1 cellular context compared by ENCODE assay signal in the genomic region with DNA sequence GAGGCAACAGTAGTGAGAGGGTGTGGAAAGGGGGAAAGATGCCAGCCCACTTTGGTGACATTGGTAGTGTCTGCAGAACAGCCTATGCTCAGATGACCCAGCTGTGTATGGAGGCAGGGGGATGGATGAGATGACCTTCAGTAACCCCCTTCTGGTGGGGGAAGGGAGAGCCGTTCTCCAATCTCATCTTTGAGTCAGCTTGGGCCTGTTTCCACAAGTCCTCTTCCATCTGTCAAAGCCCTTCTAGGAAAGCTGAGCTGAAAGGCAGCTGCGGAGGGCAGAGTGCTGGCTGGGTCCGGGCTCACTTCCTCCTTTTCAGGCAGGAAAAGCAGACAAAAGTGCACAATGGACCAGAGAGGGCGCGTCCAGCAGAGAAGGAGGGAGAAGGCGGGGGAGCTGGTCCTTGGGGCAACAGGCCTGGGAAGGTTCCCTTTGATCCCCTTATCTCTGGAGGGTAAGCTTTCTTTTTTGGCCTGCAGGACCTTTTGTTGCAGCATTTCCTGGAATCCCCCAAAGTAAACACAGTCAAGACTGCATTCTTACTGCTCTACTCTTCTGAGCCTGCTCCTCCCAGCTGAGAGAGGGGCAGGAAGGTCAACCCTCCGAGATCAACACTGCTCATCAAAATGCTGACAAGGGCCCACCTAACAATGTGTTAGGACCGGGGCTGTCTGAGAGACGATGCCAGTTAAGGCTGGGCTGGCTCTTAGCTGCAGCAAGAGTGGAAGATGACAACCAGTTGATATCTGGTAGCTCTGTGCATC.
TF ChIP-seq lines count a peak whose summit lies in the region.

No MANE protein-coding gene starts in this region.

TF ChIP-seq in HepG2, 621 proteins besides CTCF, POLR2A, EP300 and RAD21 (continued from another document and continues in another):
- 0 out of 2 replicates have a peak, but pooled peaks have one; percentile 25 for TF ChIP-seq SNAPC2 (CRISPR knock-in tag; IDR thresholded peaks at IDR 0.05)
- TF ChIP-seq STAT5B (CRISPR knock-in tag; IDR thresholded peaks at IDR 0.05): no peak; the same call in 1 of the 2 replicates
- peak; percentile 52; the same call in 1 of the 2 replicates for TF ChIP-seq ZNF629 (CRISPR knock-in tag; conservative IDR thresholded peaks at IDR 0.05)
- TF ChIP-seq, protein P1, sequence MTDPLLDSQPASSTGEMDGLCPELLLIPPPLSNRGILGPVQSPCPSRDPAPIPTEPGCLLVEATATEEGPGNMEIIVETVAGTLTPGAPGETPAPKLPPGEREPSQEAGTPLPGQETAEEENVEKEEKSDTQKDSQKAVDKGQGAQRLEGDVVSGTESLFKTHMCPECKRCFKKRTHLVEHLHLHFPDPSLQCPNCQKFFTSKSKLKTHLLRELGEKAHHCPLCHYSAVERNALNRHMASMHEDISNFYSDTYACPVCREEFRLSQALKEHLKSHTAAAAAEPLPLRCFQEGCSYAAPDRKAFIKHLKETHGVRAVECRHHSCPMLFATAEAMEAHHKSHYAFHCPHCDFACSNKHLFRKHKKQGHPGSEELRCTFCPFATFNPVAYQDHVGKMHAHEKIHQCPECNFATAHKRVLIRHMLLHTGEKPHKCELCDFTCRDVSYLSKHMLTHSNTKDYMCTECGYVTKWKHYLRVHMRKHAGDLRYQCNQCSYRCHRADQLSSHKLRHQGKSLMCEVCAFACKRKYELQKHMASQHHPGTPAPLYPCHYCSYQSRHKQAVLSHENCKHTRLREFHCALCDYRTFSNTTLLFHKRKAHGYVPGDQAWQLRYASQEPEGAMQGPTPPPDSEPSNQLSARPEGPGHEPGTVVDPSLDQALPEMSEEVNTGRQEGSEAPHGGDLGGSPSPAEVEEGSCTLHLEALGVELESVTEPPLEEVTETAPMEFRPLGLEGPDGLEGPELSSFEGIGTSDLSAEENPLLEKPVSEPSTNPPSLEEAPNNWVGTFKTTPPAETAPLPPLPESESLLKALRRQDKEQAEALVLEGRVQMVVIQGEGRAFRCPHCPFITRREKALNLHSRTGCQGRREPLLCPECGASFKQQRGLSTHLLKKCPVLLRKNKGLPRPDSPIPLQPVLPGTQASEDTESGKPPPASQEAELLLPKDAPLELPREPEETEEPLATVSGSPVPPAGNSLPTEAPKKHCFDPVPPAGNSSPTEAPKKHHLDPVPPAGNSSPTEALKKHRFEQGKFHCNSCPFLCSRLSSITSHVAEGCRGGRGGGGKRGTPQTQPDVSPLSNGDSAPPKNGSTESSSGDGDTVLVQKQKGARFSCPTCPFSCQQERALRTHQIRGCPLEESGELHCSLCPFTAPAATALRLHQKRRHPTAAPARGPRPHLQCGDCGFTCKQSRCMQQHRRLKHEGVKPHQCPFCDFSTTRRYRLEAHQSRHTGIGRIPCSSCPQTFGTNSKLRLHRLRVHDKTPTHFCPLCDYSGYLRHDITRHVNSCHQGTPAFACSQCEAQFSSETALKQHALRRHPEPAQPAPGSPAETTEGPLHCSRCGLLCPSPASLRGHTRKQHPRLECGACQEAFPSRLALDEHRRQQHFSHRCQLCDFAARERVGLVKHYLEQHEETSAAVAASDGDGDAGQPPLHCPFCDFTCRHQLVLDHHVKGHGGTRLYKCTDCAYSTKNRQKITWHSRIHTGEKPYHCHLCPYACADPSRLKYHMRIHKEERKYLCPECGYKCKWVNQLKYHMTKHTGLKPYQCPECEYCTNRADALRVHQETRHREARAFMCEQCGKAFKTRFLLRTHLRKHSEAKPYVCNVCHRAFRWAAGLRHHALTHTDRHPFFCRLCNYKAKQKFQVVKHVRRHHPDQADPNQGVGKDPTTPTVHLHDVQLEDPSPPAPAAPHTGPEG (CRISPR knock-in tag; IDR thresholded peaks at IDR 0.05): peak; percentile 82; the same call in 1 of the 2 replicates
- TF ChIP-seq, protein P2, sequence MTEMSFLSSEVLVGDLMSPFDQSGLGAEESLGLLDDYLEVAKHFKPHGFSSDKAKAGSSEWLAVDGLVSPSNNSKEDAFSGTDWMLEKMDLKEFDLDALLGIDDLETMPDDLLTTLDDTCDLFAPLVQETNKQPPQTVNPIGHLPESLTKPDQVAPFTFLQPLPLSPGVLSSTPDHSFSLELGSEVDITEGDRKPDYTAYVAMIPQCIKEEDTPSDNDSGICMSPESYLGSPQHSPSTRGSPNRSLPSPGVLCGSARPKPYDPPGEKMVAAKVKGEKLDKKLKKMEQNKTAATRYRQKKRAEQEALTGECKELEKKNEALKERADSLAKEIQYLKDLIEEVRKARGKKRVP (CRISPR knock-in tag; IDR thresholded peaks at IDR 0.05): peak in 1 of 2 experiments; percentile 78; a peak in 2 of 4 replicates
- TF ChIP-seq ZNF572 (CRISPR knock-in tag; IDR thresholded peaks at IDR 0.05): no peak
- TF ChIP-seq ZNF788 (CRISPR knock-in tag; IDR thresholded peaks at IDR 0.05; ENCODE audit: borderline replicate concordance): no peak; the same call in 1 of the 2 replicates
- TF ChIP-seq ZNF547 (CRISPR knock-in tag; IDR thresholded peaks at IDR 0.05): no peak
- peak; percentile 97 for TF ChIP-seq CREM (IDR thresholded peaks at IDR 0.05)
- no peak for TF ChIP-seq CREM (CRISPR knock-in tag; IDR thresholded peaks at IDR 0.05)
- TF ChIP-seq, protein P3, sequence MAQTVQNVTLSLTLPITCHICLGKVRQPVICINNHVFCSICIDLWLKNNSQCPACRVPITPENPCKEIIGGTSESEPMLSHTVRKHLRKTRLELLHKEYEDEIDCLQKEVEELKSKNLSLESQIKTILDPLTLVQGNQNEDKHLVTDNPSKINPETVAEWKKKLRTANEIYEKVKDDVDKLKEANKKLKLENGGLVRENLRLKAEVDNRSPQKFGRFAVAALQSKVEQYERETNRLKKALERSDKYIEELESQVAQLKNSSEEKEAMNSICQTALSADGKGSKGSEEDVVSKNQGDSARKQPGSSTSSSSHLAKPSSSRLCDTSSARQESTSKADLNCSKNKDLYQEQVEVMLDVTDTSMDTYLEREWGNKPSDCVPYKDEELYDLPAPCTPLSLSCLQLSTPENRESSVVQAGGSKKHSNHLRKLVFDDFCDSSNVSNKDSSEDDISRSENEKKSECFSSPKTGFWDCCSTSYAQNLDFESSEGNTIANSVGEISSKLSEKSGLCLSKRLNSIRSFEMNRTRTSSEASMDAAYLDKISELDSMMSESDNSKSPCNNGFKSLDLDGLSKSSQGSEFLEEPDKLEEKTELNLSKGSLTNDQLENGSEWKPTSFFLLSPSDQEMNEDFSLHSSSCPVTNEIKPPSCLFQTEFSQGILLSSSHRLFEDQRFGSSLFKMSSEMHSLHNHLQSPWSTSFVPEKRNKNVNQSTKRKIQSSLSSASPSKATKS (CRISPR knock-in tag; IDR thresholded peaks at IDR 0.05): no peak
- TF ChIP-seq RXRB (CRISPR knock-in tag; IDR thresholded peaks at IDR 0.05; ENCODE audit: borderline replicate concordance): peak; percentile 84
- TF ChIP-seq TCF7L2 (IDR thresholded peaks at IDR 0.05; ENCODE audit: low read depth, low read length): peak; percentile 96
- TF ChIP-seq ISL2 (CRISPR knock-in tag; IDR thresholded peaks at IDR 0.05): peak; percentile 97
- no peak for TF ChIP-seq ZNF317 (CRISPR knock-in tag; IDR thresholded peaks at IDR 0.05)
- no peak for TF ChIP-seq SIN3A (IDR thresholded peaks at IDR 0.05; ENCODE audit: borderline replicate concordance, low read depth, low read length)
- no peak for TF ChIP-seq MAFF (IDR thresholded peaks at IDR 0.05; ENCODE audit: low read depth, low read length)
- TF ChIP-seq POLR2AphosphoS2 (IDR thresholded peaks at IDR 0.05; ENCODE audit: low read depth, low read length): no peak
- no peak for TF ChIP-seq KLF11 (CRISPR knock-in tag; IDR thresholded peaks at IDR 0.05)
- TF ChIP-seq KDM3A (CRISPR knock-in tag; IDR thresholded peaks at IDR 0.05; ENCODE audit: low read depth): no peak; the same call in 1 of the 2 replicates
- no peak for TF ChIP-seq MTF2 (CRISPR knock-in tag; IDR thresholded peaks at IDR 0.05; ENCODE audit: borderline replicate concordance)
- TF ChIP-seq ZFAT (CRISPR knock-in tag; conservative IDR thresholded peaks at IDR 0.05): no peak
- TF ChIP-seq ARNT (IDR thresholded peaks at IDR 0.05): no peak
- TF ChIP-seq, protein P4, sequence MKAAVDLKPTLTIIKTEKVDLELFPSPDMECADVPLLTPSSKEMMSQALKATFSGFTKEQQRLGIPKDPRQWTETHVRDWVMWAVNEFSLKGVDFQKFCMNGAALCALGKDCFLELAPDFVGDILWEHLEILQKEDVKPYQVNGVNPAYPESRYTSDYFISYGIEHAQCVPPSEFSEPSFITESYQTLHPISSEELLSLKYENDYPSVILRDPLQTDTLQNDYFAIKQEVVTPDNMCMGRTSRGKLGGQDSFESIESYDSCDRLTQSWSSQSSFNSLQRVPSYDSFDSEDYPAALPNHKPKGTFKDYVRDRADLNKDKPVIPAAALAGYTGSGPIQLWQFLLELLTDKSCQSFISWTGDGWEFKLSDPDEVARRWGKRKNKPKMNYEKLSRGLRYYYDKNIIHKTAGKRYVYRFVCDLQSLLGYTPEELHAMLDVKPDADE (CRISPR knock-in tag; IDR thresholded peaks at IDR 0.05): no peak
- TF ChIP-seq, protein P5, sequence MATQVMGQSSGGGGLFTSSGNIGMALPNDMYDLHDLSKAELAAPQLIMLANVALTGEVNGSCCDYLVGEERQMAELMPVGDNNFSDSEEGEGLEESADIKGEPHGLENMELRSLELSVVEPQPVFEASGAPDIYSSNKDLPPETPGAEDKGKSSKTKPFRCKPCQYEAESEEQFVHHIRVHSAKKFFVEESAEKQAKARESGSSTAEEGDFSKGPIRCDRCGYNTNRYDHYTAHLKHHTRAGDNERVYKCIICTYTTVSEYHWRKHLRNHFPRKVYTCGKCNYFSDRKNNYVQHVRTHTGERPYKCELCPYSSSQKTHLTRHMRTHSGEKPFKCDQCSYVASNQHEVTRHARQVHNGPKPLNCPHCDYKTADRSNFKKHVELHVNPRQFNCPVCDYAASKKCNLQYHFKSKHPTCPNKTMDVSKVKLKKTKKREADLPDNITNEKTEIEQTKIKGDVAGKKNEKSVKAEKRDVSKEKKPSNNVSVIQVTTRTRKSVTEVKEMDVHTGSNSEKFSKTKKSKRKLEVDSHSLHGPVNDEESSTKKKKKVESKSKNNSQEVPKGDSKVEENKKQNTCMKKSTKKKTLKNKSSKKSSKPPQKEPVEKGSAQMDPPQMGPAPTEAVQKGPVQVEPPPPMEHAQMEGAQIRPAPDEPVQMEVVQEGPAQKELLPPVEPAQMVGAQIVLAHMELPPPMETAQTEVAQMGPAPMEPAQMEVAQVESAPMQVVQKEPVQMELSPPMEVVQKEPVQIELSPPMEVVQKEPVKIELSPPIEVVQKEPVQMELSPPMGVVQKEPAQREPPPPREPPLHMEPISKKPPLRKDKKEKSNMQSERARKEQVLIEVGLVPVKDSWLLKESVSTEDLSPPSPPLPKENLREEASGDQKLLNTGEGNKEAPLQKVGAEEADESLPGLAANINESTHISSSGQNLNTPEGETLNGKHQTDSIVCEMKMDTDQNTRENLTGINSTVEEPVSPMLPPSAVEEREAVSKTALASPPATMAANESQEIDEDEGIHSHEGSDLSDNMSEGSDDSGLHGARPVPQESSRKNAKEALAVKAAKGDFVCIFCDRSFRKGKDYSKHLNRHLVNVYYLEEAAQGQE (IDR thresholded peaks at IDR 0.05; ENCODE audit: borderline replicate concordance in 1 of 2, low read depth in 1 of 2, low read length in 2 of 2): peak in 1 of 2 experiments; percentile 55; a peak in 1 of 4 replicates
- peak; percentile 87 for TF ChIP-seq FOXJ3 (CRISPR knock-in tag; IDR thresholded peaks at IDR 0.05; ENCODE audit: borderline replicate concordance)
- TF ChIP-seq ZNF296 (CRISPR knock-in tag; conservative IDR thresholded peaks at IDR 0.05): no peak
- no peak for TF ChIP-seq ZNF850 (CRISPR knock-in tag; conservative IDR thresholded peaks at IDR 0.05)
- TF ChIP-seq, protein P6, sequence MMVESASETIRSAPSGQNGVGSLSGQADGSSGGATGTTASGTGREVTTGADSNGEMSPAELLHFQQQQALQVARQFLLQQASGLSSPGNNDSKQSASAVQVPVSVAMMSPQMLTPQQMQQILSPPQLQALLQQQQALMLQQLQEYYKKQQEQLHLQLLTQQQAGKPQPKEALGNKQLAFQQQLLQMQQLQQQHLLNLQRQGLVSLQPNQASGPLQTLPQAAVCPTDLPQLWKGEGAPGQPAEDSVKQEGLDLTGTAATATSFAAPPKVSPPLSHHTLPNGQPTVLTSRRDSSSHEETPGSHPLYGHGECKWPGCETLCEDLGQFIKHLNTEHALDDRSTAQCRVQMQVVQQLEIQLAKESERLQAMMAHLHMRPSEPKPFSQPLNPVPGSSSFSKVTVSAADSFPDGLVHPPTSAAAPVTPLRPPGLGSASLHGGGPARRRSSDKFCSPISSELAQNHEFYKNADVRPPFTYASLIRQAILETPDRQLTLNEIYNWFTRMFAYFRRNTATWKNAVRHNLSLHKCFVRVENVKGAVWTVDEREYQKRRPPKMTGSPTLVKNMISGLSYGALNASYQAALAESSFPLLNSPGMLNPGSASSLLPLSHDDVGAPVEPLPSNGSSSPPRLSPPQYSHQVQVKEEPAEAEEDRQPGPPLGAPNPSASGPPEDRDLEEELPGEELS (CRISPR knock-in tag; IDR thresholded peaks at IDR 0.05): peak; percentile 97
- peak; percentile 75; the same call in 1 of the 2 replicates for TF ChIP-seq KAT8 (CRISPR knock-in tag; IDR thresholded peaks at IDR 0.05)
- TF ChIP-seq NONO (IDR thresholded peaks at IDR 0.05): no peak
- peak; percentile 60; the same call in 1 of the 2 replicates for TF ChIP-seq NONO (CRISPR knock-in tag; conservative IDR thresholded peaks at IDR 0.05)
- TF ChIP-seq ZNF772 (CRISPR knock-in tag; IDR thresholded peaks at IDR 0.05): 0 out of 2 replicates have a peak, but pooled peaks have one; percentile 63
- TF ChIP-seq RBM39 (IDR thresholded peaks at IDR 0.05; ENCODE audit: low read depth, low read length, poor library complexity, severe bottlenecking): no peak
- TF ChIP-seq, protein P7, sequence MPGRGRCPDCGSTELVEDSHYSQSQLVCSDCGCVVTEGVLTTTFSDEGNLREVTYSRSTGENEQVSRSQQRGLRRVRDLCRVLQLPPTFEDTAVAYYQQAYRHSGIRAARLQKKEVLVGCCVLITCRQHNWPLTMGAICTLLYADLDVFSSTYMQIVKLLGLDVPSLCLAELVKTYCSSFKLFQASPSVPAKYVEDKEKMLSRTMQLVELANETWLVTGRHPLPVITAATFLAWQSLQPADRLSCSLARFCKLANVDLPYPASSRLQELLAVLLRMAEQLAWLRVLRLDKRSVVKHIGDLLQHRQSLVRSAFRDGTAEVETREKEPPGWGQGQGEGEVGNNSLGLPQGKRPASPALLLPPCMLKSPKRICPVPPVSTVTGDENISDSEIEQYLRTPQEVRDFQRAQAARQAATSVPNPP (CRISPR knock-in tag; IDR thresholded peaks at IDR 0.05): no peak
- no peak for TF ChIP-seq ASH2L (IDR thresholded peaks at IDR 0.05; ENCODE audit: insufficient read length, low read depth, low read length)
- peak; percentile 84 for TF ChIP-seq DPF2 (CRISPR knock-in tag; IDR thresholded peaks at IDR 0.05; ENCODE audit: borderline replicate concordance, low read depth)
